ENCODE assay signal across 21 cellular contexts in genomic region chr7:12646139-12646538, GRCh38. TPM values are rescaled to one million over a fixed set of nuclear protein-coding genes. Genes with fewer than 3 reads are reported as not detected.
DNase-seq lines count a peak whose midpoint lies in the region; ATAC-seq, FAIRE-seq and TF ChIP-seq lines count a peak whose summit lies in the region.
"Had no signal": no experiment of that assay in that cellular context is flagged by ENCODE, and none has a peak within 500 bp of the region (broad histone marks: within the 10 kb centered on the region; RNA-seq: fewer than 3 reads in every experiment).

No MANE protein-coding gene starts in this region.

- no peak for TF ChIP-seq POLR2A in H54 (IDR thresholded peaks at IDR 0.05; ENCODE audit: low read depth, low read length)
- no peak for TF ChIP-seq POLR2A in testis (IDR thresholded peaks at IDR 0.05)

- TF ChIP-seq CTCF in testis (IDR thresholded peaks at IDR 0.05), result no peak

- no peaks in the 10 kb centered on the region for H3K36me3 ChIP-seq in testis (ENCODE audit: low read depth, missing control alignments)
- H3K36me3 ChIP-seq: adrenal gland had no signal

- H3K4me1 ChIP-seq in testis, result no peaks in the 10 kb centered on the region

- intact Hi-C loops in testis (cut with DNase I; ENCODE audit: low total_unique reads), result no loop called here

- H3K4me3 ChIP-seq in testis, result no peak overlapping the region
- H3K4me3 ChIP-seq: adrenal gland had no signal

- no peaks in the 10 kb centered on the region for H3K27me3 ChIP-seq in testis
- H3K27me3 ChIP-seq: adrenal gland had no signal

- ATAC-seq in SK-N-SH treated with all-trans-retinoic acid at 6 μM for 48 hours (peak; percentile 50), GM18519 (IDR thresholded peaks at IDR 0.05; ENCODE audit: low FRiP score, unreplicated experiment) (no peak), HG02798 (IDR thresholded peaks at IDR 0.05; ENCODE audit: poor library complexity, unreplicated experiment) (no peak)
- ATAC-seq: activated T-helper 17 cell treated with anti-CD3 and anti-CD28 coated beads, Interleukin-2, amount 50 U/mL, for 72 hours; natural killer cell treated with Interleukin-12 subunit alpha and Interleukin-12 subunit beta and Interleukin-15 and Interleukin-18, amount 100 ng/mL, for 72 hours; T-cell had no signal

- WGBS in testis, 2 donors, result 62 to 84% methylated on average over 1 of the region's 1 CpG

- H3K27ac ChIP-seq in testis, result no peak overlapping the region
- H3K27ac ChIP-seq: adrenal gland had no signal

- no peaks in the 10 kb centered on the region for H3K9me3 ChIP-seq in testis
- H3K9me3 ChIP-seq: adrenal gland had no signal

- FAIRE-seq in H54 (lab: Jason Lieb, UNC), result peak; percentile 38
- FAIRE-seq: endometrium, frontal cortex had no signal

- DNase-seq in A172 (ENCODE audit: low spot score) (peak; percentile 48), H54 (ENCODE audit: insufficient read length, low spot score) (no peak), foreskin melanocyte (peak; percentile 40), GOT3 (lab: John Stamatoyannopoulos, UW) (no peak), testis (no peak)
- DNase-seq: activated B cell treated with CpG ODN at 0.5 μM for 24 hours; activated CD8-positive, alpha-beta memory T cell treated with anti-CD3 and anti-CD28 coated beads for 24 hours; adrenal gland; cerebellar nuclear complex; GDM1; NCI-H774; RPMI8226; stimulated activated naive CD4-positive, alpha-beta T cell treated with Interleukin-2 at 50 U/mL for 16 hours; T-cell had no signal

TF ChIP-seq in SK-N-SH treated with all-trans-retinoic acid at 6 μM for 48 hours, 23 proteins besides CTCF, POLR2A, EP300 and RAD21:
- TF ChIP-seq CSDC2 (CRISPR knock-in tag; IDR thresholded peaks at IDR 0.05) (no peak), PATZ1 (CRISPR knock-in tag; IDR thresholded peaks at IDR 0.05; ENCODE audit: borderline replicate concordance) (no peak), PPARA (CRISPR knock-in tag; IDR thresholded peaks at IDR 0.05; ENCODE audit: borderline replicate concordance) (no peak), ZC3H10 (CRISPR knock-in tag; IDR thresholded peaks at IDR 0.05) (no peak), TSHZ2 (CRISPR knock-in tag; IDR thresholded peaks at IDR 0.05) (no peak), CSRNP3 (CRISPR knock-in tag; IDR thresholded peaks at IDR 0.05) (no peak), TCF4 (CRISPR knock-in tag; IDR thresholded peaks at IDR 0.05; ENCODE audit: borderline replicate concordance) (no peak), GLIS3 (CRISPR knock-in tag; IDR thresholded peaks at IDR 0.05) (no peak), CREB5 (CRISPR knock-in tag; IDR thresholded peaks at IDR 0.05; ENCODE audit: low read depth) (no peak)

RNA-seq across cellular contexts. Expression of gene ARL4A, which starts 41.3 kb away (rescaled TPM):
- 53.5 and 62.1 TPM in 2 replicates for total RNA-seq in A172 (2014; rRNA removed; shearing (Covaris generic))
- 100 to 1,000 TPM in 1 of 2 donors, 10 to 100 TPM in 1; 60.8 to 153 TPM for total RNA-seq in testis
- polyA plus RNA-seq in testis (ENCODE audit: insufficient read depth, low read depth, low replicate concordance), result 344 TPM

Comparison
In these comparisons a context has a peak if more than half of its experiments do, and no peak if none do; other contexts are left out.
1. DNase-seq: peak in A172 (single experiment) and foreskin melanocyte (single experiment); none in H54 (single experiment), GOT3 (single experiment) and testis (single experiment).